Comparison of ENCODE assay signal across 1 cellular context in the genomic region with DNA sequence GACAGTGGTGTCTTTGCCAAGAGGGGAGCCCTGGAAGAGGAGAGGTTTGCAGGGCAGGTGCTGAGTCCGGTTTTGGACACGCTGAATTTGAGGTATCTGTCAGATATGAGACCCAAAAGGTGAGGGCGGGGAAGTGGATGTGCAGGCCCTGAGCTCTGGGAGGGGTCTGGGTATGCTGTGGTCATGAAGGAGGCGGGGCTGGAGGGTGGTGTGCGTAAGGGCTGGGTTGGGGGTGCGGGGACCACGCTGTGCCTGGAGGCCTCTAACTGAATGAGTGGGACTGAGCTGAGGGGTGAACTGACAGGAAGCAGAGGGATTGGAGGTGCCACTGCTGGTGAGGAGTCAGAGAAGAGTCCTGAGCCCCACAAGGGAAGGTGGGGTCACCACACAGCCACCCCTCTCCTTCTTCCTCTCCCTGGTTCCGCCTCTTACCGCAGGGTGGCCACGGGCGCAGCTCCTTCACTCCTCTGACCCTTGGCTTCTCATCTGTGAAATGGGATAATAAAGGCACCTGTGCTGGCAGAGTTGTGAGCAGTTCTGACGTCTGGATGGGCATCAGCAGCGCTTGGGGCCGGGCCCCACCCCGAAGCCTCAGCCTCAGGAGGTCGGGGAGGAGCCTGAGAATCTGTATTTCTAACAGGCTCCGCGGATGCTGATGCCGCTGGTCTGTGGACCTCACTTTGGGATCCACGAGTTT.
TF ChIP-seq lines count a peak whose summit lies in the region.

No MANE protein-coding gene starts in this region.

TF ChIP-seq in A549, 52 proteins besides CTCF, POLR2A, EP300 and RAD21:
- TF ChIP-seq, protein P1, sequence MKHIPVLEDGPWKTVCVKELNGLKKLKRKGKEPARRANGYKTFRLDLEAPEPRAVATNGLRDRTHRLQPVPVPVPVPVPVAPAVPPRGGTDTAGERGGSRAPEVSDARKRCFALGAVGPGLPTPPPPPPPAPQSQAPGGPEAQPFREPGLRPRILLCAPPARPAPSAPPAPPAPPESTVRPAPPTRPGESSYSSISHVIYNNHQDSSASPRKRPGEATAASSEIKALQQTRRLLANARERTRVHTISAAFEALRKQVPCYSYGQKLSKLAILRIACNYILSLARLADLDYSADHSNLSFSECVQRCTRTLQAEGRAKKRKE (CRISPR knock-in tag; IDR thresholded peaks at IDR 0.05; ENCODE audit: low read depth), result no peak
- TF ChIP-seq CHD4 (IDR thresholded peaks at IDR 0.05; ENCODE audit: borderline replicate concordance) (no peak), RNF2 (IDR thresholded peaks at IDR 0.05; ENCODE audit: borderline replicate concordance, low read depth) (no peak), HEYL (CRISPR knock-in tag; IDR thresholded peaks at IDR 0.05) (no peak), NFE2L2 (conservative IDR thresholded peaks at IDR 0.05; ENCODE audit: low read length) (no peak), HOXB13 (CRISPR knock-in tag; IDR thresholded peaks at IDR 0.05; ENCODE audit: low read depth) (no peak), TP53 (CRISPR knock-in tag; IDR thresholded peaks at IDR 0.05) (no peak), NR3C1 (IDR thresholded peaks at IDR 0.05) (no peak), HOXA7 (CRISPR knock-in tag; IDR thresholded peaks at IDR 0.05) (no peak), MAZ (IDR thresholded peaks at IDR 0.05; ENCODE audit: borderline replicate concordance, low read depth, low read length) (no peak), KDM5A (IDR thresholded peaks at IDR 0.05) (no peak), CHD2 (IDR thresholded peaks at IDR 0.05; ENCODE audit: low read length, partially characterized antibody) (no peak), EHMT2 (IDR thresholded peaks at IDR 0.05; ENCODE audit: low read depth) (no peak), PHF8 (IDR thresholded peaks at IDR 0.05; ENCODE audit: borderline replicate concordance, low read depth) (no peak)
- TF ChIP-seq, protein P2, sequence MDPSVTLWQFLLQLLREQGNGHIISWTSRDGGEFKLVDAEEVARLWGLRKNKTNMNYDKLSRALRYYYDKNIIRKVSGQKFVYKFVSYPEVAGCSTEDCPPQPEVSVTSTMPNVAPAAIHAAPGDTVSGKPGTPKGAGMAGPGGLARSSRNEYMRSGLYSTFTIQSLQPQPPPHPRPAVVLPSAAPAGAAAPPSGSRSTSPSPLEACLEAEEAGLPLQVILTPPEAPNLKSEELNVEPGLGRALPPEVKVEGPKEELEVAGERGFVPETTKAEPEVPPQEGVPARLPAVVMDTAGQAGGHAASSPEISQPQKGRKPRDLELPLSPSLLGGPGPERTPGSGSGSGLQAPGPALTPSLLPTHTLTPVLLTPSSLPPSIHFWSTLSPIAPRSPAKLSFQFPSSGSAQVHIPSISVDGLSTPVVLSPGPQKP (IDR thresholded peaks at IDR 0.05; ENCODE audit: low read depth, low read length), result no peak
- TF ChIP-seq, protein P3, sequence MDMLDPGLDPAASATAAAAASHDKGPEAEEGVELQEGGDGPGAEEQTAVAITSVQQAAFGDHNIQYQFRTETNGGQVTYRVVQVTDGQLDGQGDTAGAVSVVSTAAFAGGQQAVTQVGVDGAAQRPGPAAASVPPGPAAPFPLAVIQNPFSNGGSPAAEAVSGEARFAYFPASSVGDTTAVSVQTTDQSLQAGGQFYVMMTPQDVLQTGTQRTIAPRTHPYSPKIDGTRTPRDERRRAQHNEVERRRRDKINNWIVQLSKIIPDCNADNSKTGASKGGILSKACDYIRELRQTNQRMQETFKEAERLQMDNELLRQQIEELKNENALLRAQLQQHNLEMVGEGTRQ (IDR thresholded peaks at IDR 0.05), result no peak
- TF ChIP-seq, protein P4, sequence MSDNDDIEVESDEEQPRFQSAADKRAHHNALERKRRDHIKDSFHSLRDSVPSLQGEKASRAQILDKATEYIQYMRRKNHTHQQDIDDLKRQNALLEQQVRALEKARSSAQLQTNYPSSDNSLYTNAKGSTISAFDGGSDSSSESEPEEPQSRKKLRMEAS (IDR thresholded peaks at IDR 0.05), result no peak
- TF ChIP-seq, protein P5, sequence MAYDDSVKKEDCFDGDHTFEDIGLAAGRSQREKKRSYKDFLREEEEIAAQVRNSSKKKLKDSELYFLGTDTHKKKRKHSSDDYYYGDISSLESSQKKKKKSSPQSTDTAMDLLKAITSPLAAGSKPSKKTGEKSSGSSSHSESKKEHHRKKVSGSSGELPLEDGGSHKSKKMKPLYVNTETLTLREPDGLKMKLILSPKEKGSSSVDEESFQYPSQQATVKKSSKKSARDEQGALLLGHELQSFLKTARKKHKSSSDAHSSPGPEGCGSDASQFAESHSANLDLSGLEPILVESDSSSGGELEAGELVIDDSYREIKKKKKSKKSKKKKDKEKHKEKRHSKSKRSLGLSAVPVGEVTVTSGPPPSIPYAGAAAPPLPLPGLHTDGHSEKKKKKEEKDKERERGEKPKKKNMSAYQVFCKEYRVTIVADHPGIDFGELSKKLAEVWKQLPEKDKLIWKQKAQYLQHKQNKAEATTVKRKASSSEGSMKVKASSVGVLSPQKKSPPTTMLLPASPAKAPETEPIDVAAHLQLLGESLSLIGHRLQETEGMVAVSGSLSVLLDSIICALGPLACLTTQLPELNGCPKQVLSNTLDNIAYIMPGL (CRISPR knock-in tag; IDR thresholded peaks at IDR 0.05; ENCODE audit: borderline replicate concordance), result no peak
